ENCODE assay signal across 9 cellular contexts in genomic region chr1:207644479-207644851, GRCh38. TPM values are rescaled to one million over a fixed set of nuclear protein-coding genes. Genes with fewer than 3 reads are reported as not detected.
A peak's percentile ranks its signal among the peaks of the same experiment; 100 is the strongest.
DNase-seq lines count a peak whose midpoint lies in the region; ATAC-seq and TF ChIP-seq lines count a peak whose summit lies in the region.
"Had no signal": no experiment of that assay in that cellular context is flagged by ENCODE, and none has a peak within 500 bp of the region (broad histone marks: within the 10 kb centered on the region; RNA-seq: fewer than 3 reads in every experiment).

No MANE protein-coding gene starts in this region.

- no peaks in the 10 kb centered on the region for H3K79me1 ChIP-seq in IMR-90 (ENCODE audit: low read depth in 1 of 2, low read length in 2 of 2)

- no peak for TF ChIP-seq RAD21 in IMR-90 (IDR thresholded peaks at IDR 0.05; ENCODE audit: low read length)

- H3K4ac ChIP-seq in IMR-90 (ENCODE audit: low read depth, low read length): no peak overlapping the region

- POLR2A ChIA-PET in IMR-90 (lab: Charles Lee; ENCODE audit: unreplicated experiment): no interaction called here

- H3K27me3 ChIP-seq in IMR-90 (ENCODE audit: control insufficient read depth, insufficient read depth, low read length) (peaks cover 16% of the 10 kb centered on the region), sigmoid colon (no peaks in the 10 kb centered on the region)

- no CpG with 5 or more reads among the region's 8 CpGs for WGBS in IMR-90 (ENCODE audit: extremely low coverage in 2 of 2, insufficient read length in 1 of 2), 2 experiments
- 26 to 36% methylated on average over 8 of the region's 8 CpGs for WGBS in sigmoid colon, 2 donors

- no peak overlapping the region for H4K5ac ChIP-seq in IMR-90 (ENCODE audit: low read depth, low read length)

- H2AFZ ChIP-seq in IMR-90 (replicated peaks; ENCODE audit: low read length, poor library complexity): no peak overlapping the region

- no peak overlapping the region for H3K14ac ChIP-seq in IMR-90 (replicated peaks; ENCODE audit: low read depth, low read length)

- H3K27me3 Mint-ChIP-seq in endothelial cell (ENCODE audit: unreplicated experiment) (peaks cover 10% of the 10 kb centered on the region), chondrocyte (ENCODE audit: low read depth) (peaks cover 27% of the 10 kb centered on the region)

- H3K23ac ChIP-seq in IMR-90 (ENCODE audit: low read depth, low read length): no peak overlapping the region

- H3K9me3 Mint-ChIP-seq in endothelial cell (ENCODE audit: unreplicated experiment) (no peaks in the 10 kb centered on the region), chondrocyte (ENCODE audit: low read depth) (no peaks in the 10 kb centered on the region)

- in situ Hi-C loops in IMR-90 (cut with MboI; ENCODE audit: low sequenced_read_pairs): no loop called here

- H3K4me3 Mint-ChIP-seq in endothelial cell (ENCODE audit: unreplicated experiment): peak overlapping the region; percentile 86
- no peak overlapping the region for H3K4me3 Mint-ChIP-seq in chondrocyte (ENCODE audit: unreplicated experiment)

- ATAC-seq in GM18909 (IDR thresholded peaks at IDR 0.05; ENCODE audit: poor library complexity, unreplicated experiment) (peak; percentile 10), IMR-90 (ENCODE audit: low read depth) (no peak)

- TF ChIP-seq CTCF in IMR-90 (conservative IDR thresholded peaks at IDR 0.05; ENCODE audit: low read depth, low read length): no peak
- no peak for TF ChIP-seq CTCF in endothelial cell (IDR thresholded peaks at IDR 0.05; ENCODE audit: unreplicated experiment)
- TF ChIP-seq CTCF in sigmoid colon (IDR thresholded peaks at IDR 0.05): no peak
- TF ChIP-seq CTCF in chondrocyte (IDR thresholded peaks at IDR 0.05): no peak

- H3K27ac ChIP-seq in IMR-90 (ENCODE audit: insufficient read depth, low read length): no peak overlapping the region
- no peak overlapping the region for H3K27ac ChIP-seq in sigmoid colon

- no peak for TF ChIP-seq POLR2A in IMR-90 (IDR thresholded peaks at IDR 0.05; ENCODE audit: low read depth, low read length)
- no peak for TF ChIP-seq POLR2A in sigmoid colon (IDR thresholded peaks at IDR 0.05)

- H3K27ac Mint-ChIP-seq in endothelial cell (ENCODE audit: unreplicated experiment): peak overlapping the region; percentile 28
- no peak overlapping the region for H3K27ac Mint-ChIP-seq in chondrocyte (ENCODE audit: unreplicated experiment)

- no peak overlapping the region for H2BK120ac ChIP-seq in IMR-90 (ENCODE audit: low read depth, low read length)

- H3K4me3 ChIP-seq in IMR-90 (ENCODE audit: insufficient read depth, low read depth, low read length) (peak overlapping the region; percentile 45), sigmoid colon (peak overlapping the region; percentile 45 to 60 (median 50))

- BruUV-seq in IMR-90 (replicated peaks; lab: Mats Ljungman, UMichigan): no TSS peak

- dilution Hi-C loops in IMR-90 (cut with HindIII; ENCODE audit: low sequenced_read_pairs, unreplicated experiment): no loop called here

- no peak overlapping the region for H2AK9ac ChIP-seq in IMR-90 (replicated peaks; ENCODE audit: low read depth, low read length, poor library complexity)

- H2BK15ac ChIP-seq in IMR-90 (ENCODE audit: low read depth, low read length): no peak overlapping the region

- no peaks in the 10 kb centered on the region for H4K20me1 ChIP-seq in IMR-90 (ENCODE audit: insufficient read depth, low read length)

- H3K4me1 ChIP-seq in IMR-90 (ENCODE audit: control insufficient read depth, insufficient read depth, low read length): no peaks in the 10 kb centered on the region
- peaks cover 0 to 13% (median 7%) of the 10 kb centered on the region in 4 donors for H3K4me1 ChIP-seq in sigmoid colon

- H3K4me1 Mint-ChIP-seq in endothelial cell (ENCODE audit: unreplicated experiment) (peaks cover 47% of the 10 kb centered on the region), chondrocyte (ENCODE audit: low read depth) (no peaks in the 10 kb centered on the region)

- H2BK5ac ChIP-seq in IMR-90 (ENCODE audit: low read depth, low read length, poor library complexity, severe bottlenecking): no peak overlapping the region

- intact Hi-C loops in IMR-90 (cut with micrococcal nuclease) (no loop called here), sigmoid colon (cut with DNase I) (loop anchor here (10.0 kb wide), 1 partner anchor 150 kb away; no protein-coding TSS in a partner anchor)

- H3K9me3 ChIP-seq in IMR-90 (ENCODE audit: control insufficient read depth, insufficient read depth, low read length) (no peaks in the 10 kb centered on the region), sigmoid colon (no peaks in the 10 kb centered on the region)

- TF ChIP-seq EP300 in sigmoid colon (IDR thresholded peaks at IDR 0.05): no peak

- H3K4me2 ChIP-seq in IMR-90 (ENCODE audit: low read depth, low read length): peak overlapping the region; percentile 62; the same call in 1 of the 2 replicates

- H3K56ac ChIP-seq in IMR-90 (ENCODE audit: extremely low read depth, insufficient read depth, low read length): no peak overlapping the region

- no peak overlapping the region for H2BK20ac ChIP-seq in IMR-90 (ENCODE audit: low read depth, low read length)

- H3K36me3 Mint-ChIP-seq in endothelial cell (ENCODE audit: low read depth, unreplicated experiment) (peaks cover 4% of the 10 kb centered on the region), chondrocyte (ENCODE audit: low read depth) (no peaks in the 10 kb centered on the region)

- no peak overlapping the region for H2AK5ac ChIP-seq in IMR-90 (ENCODE audit: low read depth, low read length)

- H3K9me1 ChIP-seq in IMR-90 (ENCODE audit: insufficient read depth, low read length): no peaks in the 10 kb centered on the region

- H4K8ac ChIP-seq in IMR-90 (ENCODE audit: low read depth in 2 of 2, low read length in 2 of 2): no peak overlapping the region

- H3K36me3 ChIP-seq in IMR-90 (ENCODE audit: control insufficient read depth, insufficient read depth, low read length): no peaks in the 10 kb centered on the region
- no peaks in the 10 kb centered on the region for H3K36me3 ChIP-seq in sigmoid colon

- H4K91ac ChIP-seq in IMR-90 (ENCODE audit: insufficient read depth, low read depth, low read length): no peak overlapping the region

- no peak overlapping the region for H3K18ac ChIP-seq in IMR-90 (ENCODE audit: low read depth, low read length)

- DNase-seq in IMR-90 (no peak), endothelial cell (ENCODE audit: low spot score) (no peak), sigmoid colon (no peak), chondrocyte (ENCODE audit: low spot score) (no peak), superior temporal gyrus (ENCODE audit: extremely low spot score) (no peak)
- DNase-seq in effector CD4-positive, alpha-beta T cell: no peak
- DNase-seq in activated effector memory CD4-positive, alpha-beta T cell treated with Interleukin-2 at 50 U/mL for 16 hours: no peak

- CTCF ChIA-PET in IMR-90 (lab: Yijun Ruan, JAX): no interaction called here

- no peak overlapping the region for H3K9ac ChIP-seq in IMR-90 (ENCODE audit: low read depth, low read length)

TF ChIP-seq in IMR-90, 13 proteins besides CTCF, POLR2A, EP300 and RAD21:
- TF ChIP-seq CHD1 (IDR thresholded peaks at IDR 0.05; ENCODE audit: low read depth, low read length) (no peak), RCOR1 (IDR thresholded peaks at IDR 0.05; ENCODE audit: insufficient replicate concordance, low read length) (no peak), NFE2L2 (IDR thresholded peaks at IDR 0.05; ENCODE audit: low read depth, low read length) (no peak), MAFK (IDR thresholded peaks at IDR 0.05; ENCODE audit: low read depth, low read length) (no peak), MAZ (IDR thresholded peaks at IDR 0.05; ENCODE audit: borderline replicate concordance, low read depth, low read length) (no peak), BHLHE40 (IDR thresholded peaks at IDR 0.05; ENCODE audit: low read depth, low read length) (no peak), ELK1 (IDR thresholded peaks at IDR 0.05; ENCODE audit: borderline replicate concordance, low read depth, low read length) (no peak), CEBPB (IDR thresholded peaks at IDR 0.05; ENCODE audit: low read depth, low read length) (no peak), MXI1 (IDR thresholded peaks at IDR 0.05; ENCODE audit: borderline replicate concordance, low read depth, low read length) (no peak), FOS (IDR thresholded peaks at IDR 0.05; ENCODE audit: low read depth, low read length) (no peak), RFX5 (IDR thresholded peaks at IDR 0.05; ENCODE audit: low read depth, low read length) (no peak), SMC3 (IDR thresholded peaks at IDR 0.05; ENCODE audit: low read depth, low read length) (no peak)

RNA-seq across cellular contexts. Expression of gene CR1L, which starts 0.5 kb away (rescaled TPM):
- total RNA-seq in IMR-90 (2012; rRNA removed) (not detected in 2 replicates), endothelial cell (ENCODE audit: unreplicated experiment) (48.0 TPM), sigmoid colon (not detected), chondrocyte (not detected in 3 replicates)
- polyA plus RNA-seq in IMR-90 (2012; rRNA removed) (not detected in 2 replicates), sigmoid colon (under 1 TPM in 1 of 3 donors, not detected in 2; 0.73 TPM)
- polyA plus RNA-seq in IMR-90 (2012; cell fraction: cytosol; rRNA removed): not detected in 2 replicates
- polyA plus RNA-seq in IMR-90 (2012; cell fraction: nucleus; rRNA removed; ENCODE audit: low replicate concordance): not detected in 2 replicates
- total RNA-seq: lung microvascular endothelial cell had no signal

Comparison
In these comparisons a context has a peak if more than half of its experiments do, and no peak if none do; other contexts are left out.
1. RNA of gene CR1L, which starts 0.5 kb away (total RNA-seq): 48.0 TPM in endothelial cell (single experiment); not detected in IMR-90, not detected in sigmoid colon and not detected in chondrocyte; every median in the first group is over 10 times any median in the second.